ENCODE assay signal across 8 cellular contexts in the genomic region with DNA sequence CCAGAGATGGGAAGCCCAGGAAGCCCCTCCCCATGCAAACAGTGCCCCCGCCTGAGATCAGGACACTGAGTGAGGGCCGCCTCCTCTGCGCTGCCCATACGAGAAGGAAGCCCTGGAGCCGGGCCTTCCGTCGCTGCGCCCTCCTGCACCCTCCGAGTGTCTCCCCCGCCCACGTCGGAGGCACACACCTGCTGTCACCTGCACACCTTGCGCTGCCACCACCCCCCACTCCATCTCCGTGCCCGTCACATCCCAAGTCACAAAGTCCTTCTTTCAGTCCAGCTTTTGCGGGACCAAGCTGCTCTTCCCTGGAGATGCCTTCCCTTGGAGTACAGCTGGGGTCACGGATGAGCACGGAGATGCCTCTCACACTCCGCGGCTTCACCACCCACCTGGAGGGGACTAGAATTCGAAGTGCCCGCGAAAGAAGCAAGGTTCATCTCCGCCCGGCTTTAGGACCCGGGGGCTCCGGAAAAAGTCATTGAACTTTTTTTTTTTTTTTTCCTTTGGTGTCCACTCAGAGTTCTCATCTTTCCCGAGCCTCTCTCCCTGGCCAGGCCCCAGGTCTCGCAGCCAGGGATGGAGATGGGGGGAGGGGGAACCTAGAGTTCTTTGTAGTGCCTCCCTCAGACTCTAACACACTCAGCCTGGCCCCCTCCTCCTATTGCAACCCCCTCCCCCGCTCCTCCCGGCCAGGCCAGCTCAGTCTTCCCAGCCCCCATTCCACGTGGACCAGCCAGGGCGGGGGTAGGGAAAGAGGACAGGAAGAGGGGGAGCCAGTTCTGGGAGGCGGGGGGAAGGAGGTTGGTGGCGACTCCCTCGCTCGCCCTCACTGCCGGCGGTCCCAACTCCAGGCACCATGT. TPM values are rescaled to one million over a fixed set of nuclear protein-coding genes. Genes with fewer than 3 reads are reported as not detected.
DNase-seq lines count a peak whose midpoint lies in the region; ATAC-seq and TF ChIP-seq lines count a peak whose summit lies in the region.

A gene with protein sequence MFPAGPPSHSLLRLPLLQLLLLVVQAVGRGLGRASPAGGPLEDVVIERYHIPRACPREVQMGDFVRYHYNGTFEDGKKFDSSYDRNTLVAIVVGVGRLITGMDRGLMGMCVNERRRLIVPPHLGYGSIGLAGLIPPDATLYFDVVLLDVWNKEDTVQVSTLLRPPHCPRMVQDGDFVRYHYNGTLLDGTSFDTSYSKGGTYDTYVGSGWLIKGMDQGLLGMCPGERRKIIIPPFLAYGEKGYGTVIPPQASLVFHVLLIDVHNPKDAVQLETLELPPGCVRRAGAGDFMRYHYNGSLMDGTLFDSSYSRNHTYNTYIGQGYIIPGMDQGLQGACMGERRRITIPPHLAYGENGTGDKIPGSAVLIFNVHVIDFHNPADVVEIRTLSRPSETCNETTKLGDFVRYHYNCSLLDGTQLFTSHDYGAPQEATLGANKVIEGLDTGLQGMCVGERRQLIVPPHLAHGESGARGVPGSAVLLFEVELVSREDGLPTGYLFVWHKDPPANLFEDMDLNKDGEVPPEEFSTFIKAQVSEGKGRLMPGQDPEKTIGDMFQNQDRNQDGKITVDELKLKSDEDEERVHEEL (plus strand): TSS at position 829 of the 863 bp plus-strand sequence. CDS start 31 bp downstream, at position 860.

- peaks cover 19% of the 10 kb centered on the region for H3K4me1 ChIP-seq in colonic mucosa

- H3K27ac ChIP-seq in VCaP (peak within 1 kb of the TSS; percentile 87), colonic mucosa (peak within 1 kb of the TSS; percentile 70)

- peak within 1 kb of the TSS; percentile 74 to 79 for H3K9ac ChIP-seq in colonic mucosa (ENCODE audit: low read depth in 2 of 2, low read length in 2 of 2)

- intact Hi-C loops in colonic mucosa (cut with DNase I), result no loop called here

- H3K27me3 ChIP-seq in colonic mucosa (no peaks in the 10 kb centered on the region), kidney epithelial cell (ENCODE audit: control insufficient read depth, insufficient read depth, low read length) (no peaks in the 10 kb centered on the region)

- H3K9me3 ChIP-seq in colonic mucosa, result no peaks in the 10 kb centered on the region

- no peak for TF ChIP-seq CTCF in VCaP (conservative IDR thresholded peaks at IDR 0.05)
- TF ChIP-seq CTCF in colonic mucosa (IDR thresholded peaks at IDR 0.05), result no peak
- TF ChIP-seq CTCF in kidney epithelial cell (IDR thresholded peaks at IDR 0.05; ENCODE audit: insufficient read depth, low read length, poor library complexity, severe bottlenecking), result no peak

- DNase-seq in NCI-H187 (lab: John Stamatoyannopoulos, UW) (peak; percentile 38 to 52), NCI-H187 treated with DMSO at 0.1 percent for 48 hours (lab: John Stamatoyannopoulos, UW) (no peak), NCI-H1092 (lab: John Stamatoyannopoulos, UW) (peak; percentile 16), colonic mucosa (peak; percentile 55), kidney epithelial cell (ENCODE audit: low read depth) (no peak), smooth muscle cell of the brain vasculature (ENCODE audit: low read depth, low spot score) (peak; percentile 77)

- H3K4me3 ChIP-seq in colonic mucosa (peak within 1 kb of the TSS; percentile 79), kidney epithelial cell (ENCODE audit: low read depth, low read length) (peak within 1 kb of the TSS; percentile 74)

- no peak for ATAC-seq in HG03045 (IDR thresholded peaks at IDR 0.05; ENCODE audit: unreplicated experiment)

- no peaks in the 10 kb centered on the region for H3K36me3 ChIP-seq in colonic mucosa
- no peaks in the 10 kb centered on the region for H3K36me3 ChIP-seq in kidney epithelial cell (ENCODE audit: control insufficient read depth, insufficient read depth, low read length)

RNA-seq across cellular contexts. Expression of the gene that starts here (rescaled TPM):
- total RNA-seq in colonic mucosa (10 to 100 TPM; 10.3 to 12.8 TPM), kidney epithelial cell (152 and 157 TPM in 2 replicates)

Comparison
In these comparisons a context has a peak if more than half of its experiments do, and no peak if none do; other contexts are left out.
1. RNA of the gene that starts here (total RNA-seq): 152 to 157 TPM in kidney epithelial cell; 10.3 to 12.8 TPM in colonic mucosa; every median in the first group is over 10 times any median in the second.
2. DNase-seq: peak in NCI-H187 (2 of 2), NCI-H1092 (single experiment), colonic mucosa (single experiment) and smooth muscle cell of the brain vasculature (single experiment); none in NCI-H187 treated with DMSO at 0.1 percent for 48 hours (single experiment) and kidney epithelial cell (single experiment).